Comparison of ENCODE assay signal across 19 cellular contexts in the genomic region with DNA sequence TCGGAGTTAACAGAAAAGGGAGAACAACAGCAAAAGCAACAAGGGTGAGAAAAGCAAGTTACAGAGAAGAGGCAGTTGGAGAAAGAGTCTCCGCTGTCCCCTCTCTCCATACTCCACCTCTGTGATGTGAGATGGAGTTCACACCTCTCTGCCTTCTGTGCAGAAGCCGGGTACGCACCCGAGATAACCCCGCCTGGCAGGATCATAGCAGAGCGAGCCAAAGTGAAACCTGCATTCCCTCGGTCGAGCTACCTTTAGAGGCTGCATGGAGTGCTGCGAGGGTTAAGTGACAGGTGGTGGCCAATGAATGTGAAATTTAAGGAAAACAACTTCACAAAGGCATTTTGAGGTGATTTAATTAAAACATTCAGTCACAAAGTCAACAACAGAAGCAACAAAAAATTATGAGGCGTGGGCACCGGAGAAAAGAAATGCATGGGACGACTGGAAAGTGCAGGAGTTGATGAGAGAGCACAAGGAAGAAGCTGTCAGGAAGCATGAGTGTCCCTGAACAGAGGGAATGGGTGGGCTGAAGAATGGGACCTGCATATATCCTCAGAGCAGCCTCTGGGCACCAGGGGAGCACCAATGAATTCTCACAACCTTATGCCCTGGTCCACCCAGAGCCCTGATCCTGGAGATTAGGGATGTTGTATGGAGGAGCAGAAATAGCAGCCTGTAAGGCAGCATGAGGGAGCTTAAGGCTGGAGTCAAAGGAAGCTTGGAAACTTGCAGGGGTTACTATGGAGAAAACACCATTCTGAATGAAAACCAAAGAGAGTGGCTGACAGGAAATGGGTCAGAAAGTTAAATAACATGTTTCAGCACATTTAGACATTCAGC.
DNase-seq lines count a peak whose midpoint lies in the region; ATAC-seq and TF ChIP-seq lines count a peak whose summit lies in the region.
"Had no signal": no experiment of that assay in that cellular context is flagged by ENCODE, and none has a peak within 500 bp of the region (broad histone marks: within the 10 kb centered on the region; RNA-seq: fewer than 3 reads in every experiment).

No MANE protein-coding gene starts in this region.

- H3K27me3 ChIP-seq in BE2C (peaks cover 15% of the 10 kb centered on the region), Panc1 (ENCODE audit: control insufficient read depth, insufficient read depth, low read length) (no peaks in the 10 kb centered on the region), trophoblast cell (ENCODE audit: insufficient read depth, low read length) (no peaks in the 10 kb centered on the region), psoas muscle (ENCODE audit: insufficient read depth in 3 of 3, low read length in 2 of 3) (peaks cover 0 to 3% (median 0%) of the 10 kb centered on the region in 3 donors), ascending aorta (no peaks in the 10 kb centered on the region)
- H3K27me3 ChIP-seq: SJSA1 had no signal

- H3K4me2 ChIP-seq in trophoblast cell (ENCODE audit: low read length): no peak overlapping the region

- H4K12ac ChIP-seq in trophoblast cell (ENCODE audit: low read depth, low read length): no peak overlapping the region

- no peak overlapping the region for H3K18ac ChIP-seq in trophoblast cell (ENCODE audit: low read length)

- no peak overlapping the region for H3K14ac ChIP-seq in trophoblast cell (ENCODE audit: low read length)

- no peak overlapping the region for H2BK5ac ChIP-seq in trophoblast cell (ENCODE audit: low read depth, low read length, poor library complexity)

- intact Hi-C loops in Panc1 (cut with micrococcal nuclease; ENCODE audit: unreplicated experiment) (no loop called here), left colon (cut with DNase I, micrococcal nuclease) (no loop called here), psoas muscle (cut with DNase I) (no loop called here), ascending aorta (cut with DNase I) (no loop called here)

- no peak for TF ChIP-seq CTCF in BE2C (IDR thresholded peaks at IDR 0.05; ENCODE audit: low read depth, low read length)
- no peak for TF ChIP-seq CTCF in Panc1 (IDR thresholded peaks at IDR 0.05)
- no peak for TF ChIP-seq CTCF in psoas muscle (IDR thresholded peaks at IDR 0.05)
- no peak for TF ChIP-seq CTCF in ascending aorta (IDR thresholded peaks at IDR 0.05)

- H2BK120ac ChIP-seq in trophoblast cell (ENCODE audit: insufficient read depth, low read length, poor library complexity): no peak overlapping the region

- H3K4me1 ChIP-seq in BE2C (no peaks in the 10 kb centered on the region), Panc1 (ENCODE audit: control insufficient read depth, insufficient read depth, low read length) (no peaks in the 10 kb centered on the region), trophoblast cell (ENCODE audit: control insufficient read depth in 1 of 2, insufficient read depth in 2 of 2, low read length in 2 of 2) (no peaks in the 10 kb centered on the region), psoas muscle (no peaks in the 10 kb centered on the region), ascending aorta (no peaks in the 10 kb centered on the region)
- H3K4me1 ChIP-seq: gastroesophageal sphincter, SJSA1 had no signal

- H2AK5ac ChIP-seq in trophoblast cell (ENCODE audit: low read length): no peak overlapping the region

- H3K79me2 ChIP-seq in trophoblast cell (ENCODE audit: control insufficient read depth, insufficient read depth, low read length, poor library complexity): no peaks in the 10 kb centered on the region

- DNase-seq in BE2C (no peak), Panc1 (ENCODE audit: low read depth, low spot score) (no peak), left colon (peak in 1 of 2 donors; percentile 41), trophoblast cell (no peak), psoas muscle (no peak), ascending aorta (ENCODE audit: low spot score in 2 of 2) (no peak)
- DNase-seq: activated CD4-positive, alpha-beta T cell treated with anti-CD3 and anti-CD28 coated beads, Interleukin-2, amount 10 ng/mL, durations not matched to agents 24 days and 14 days; CD4-positive, alpha-beta T cell; dermis blood vessel endothelial cell; Kasumi-1; NCI-H1105 treated with DMSO at 0.1 percent for 48 hours; NCI-H2171; NCI-H748 treated with DMSO at 0.1 percent for 48 hours; PC-3; stimulated activated CD4-positive, alpha-beta T cell treated with anti-CD3 and anti-CD28 coated beads, Interleukin-4, amount 100 ng/mL, for 24 hours had no signal

- ATAC-seq in Panc1: peak; percentile 70
- ATAC-seq in left colon: peak; percentile 95
- ATAC-seq in psoas muscle: no peak
- ATAC-seq in HG02870 (IDR thresholded peaks at IDR 0.05; ENCODE audit: unreplicated experiment): no peak
- no peak for ATAC-seq in GM18511 (IDR thresholded peaks at IDR 0.05; ENCODE audit: unreplicated experiment)
- ATAC-seq: gastroesophageal sphincter, PC-3 had no signal

- POLR2A ChIA-PET in Panc1 (lab: Charles Lee): no interaction called here

- H2BK12ac ChIP-seq in trophoblast cell (ENCODE audit: low read length): no peak overlapping the region

- WGBS in trophoblast cell (ENCODE audit: extremely low coverage, insufficient coverage, insufficient read length): no CpG with 5 or more reads among the region's 13 CpGs
- 36 to 43% (median 38%) methylated on average over 13 of the region's 13 CpGs for WGBS in psoas muscle, 3 donors

- H3K36me3 ChIP-seq in BE2C (no peaks in the 10 kb centered on the region), Panc1 (ENCODE audit: control insufficient read depth, insufficient read depth, low read length) (no peaks in the 10 kb centered on the region), trophoblast cell (ENCODE audit: control insufficient read depth in 1 of 2, insufficient read depth in 2 of 2, low read length in 2 of 2) (no peaks in the 10 kb centered on the region), psoas muscle (ENCODE audit: insufficient read depth in 1 of 2, low read depth in 1 of 2) (peaks cover 0 to 4% of the 10 kb centered on the region in 2 donors), ascending aorta (no peaks in the 10 kb centered on the region)
- H3K36me3 ChIP-seq: gastroesophageal sphincter, SJSA1 had no signal

- H4K91ac ChIP-seq in trophoblast cell (ENCODE audit: low read depth, low read length): no peak overlapping the region

- no peak overlapping the region for H3K23ac ChIP-seq in trophoblast cell (ENCODE audit: low read length)

- H3K27ac ChIP-seq in Panc1 (ENCODE audit: low read length) (no peak overlapping the region), trophoblast cell (ENCODE audit: low read depth, low read length) (no peak overlapping the region), psoas muscle (no peak overlapping the region), ascending aorta (no peak overlapping the region)
- H3K27ac ChIP-seq: gastroesophageal sphincter, SJSA1 had no signal

- H3K4ac ChIP-seq in trophoblast cell (ENCODE audit: low read depth, low read length): no peak overlapping the region

- CTCF ChIA-PET in Panc1 (lab: Charles Lee): no interaction called here

- H3K79me1 ChIP-seq in trophoblast cell (ENCODE audit: low read length): no peaks in the 10 kb centered on the region

- H3K9me3 ChIP-seq in BE2C (no peaks in the 10 kb centered on the region), Panc1 (ENCODE audit: control insufficient read depth, insufficient read depth, low read depth, low read length) (no peaks in the 10 kb centered on the region), trophoblast cell (ENCODE audit: insufficient read depth, low read depth, low read length) (no peaks in the 10 kb centered on the region), psoas muscle (no peaks in the 10 kb centered on the region), ascending aorta (no peaks in the 10 kb centered on the region)
- H3K9me3 ChIP-seq: SJSA1 had no signal

- peak overlapping the region; percentile 54 for H3K9ac ChIP-seq in trophoblast cell (ENCODE audit: low read length)

- H2AFZ ChIP-seq in trophoblast cell (ENCODE audit: insufficient read depth, low read length, poor library complexity): no peak overlapping the region

- H3K4me3 ChIP-seq in BE2C (ENCODE audit: low read depth, low read length) (0 out of 2 replicates have a peak overlapping the region, but pooled peaks have one; percentile 2), Panc1 (ENCODE audit: low read depth in 2 of 2, low read length in 2 of 2) (peak overlapping the region; percentile 24 to 50), trophoblast cell (ENCODE audit: low read depth, low read length) (no peak overlapping the region), psoas muscle (no peak overlapping the region), ascending aorta (no peak overlapping the region)
- H3K4me3 ChIP-seq: gastroesophageal sphincter, SJSA1 had no signal

- H4K8ac ChIP-seq in trophoblast cell (ENCODE audit: low read depth, low read length): no peak overlapping the region

- BruUV-seq in Panc1 (replicated peaks; lab: Mats Ljungman, UMichigan): no TSS peak

- in situ Hi-C loops in Panc1 (cut with HindIII; ENCODE audit: low pct_unique_long_range_greater_than_20kb, low sequenced_read_pairs): no loop called here

Comparison
In these comparisons a context has a peak if more than half of its experiments do, and no peak if none do; other contexts are left out.
1. H3K4me3 ChIP-seq: peak in BE2C (single experiment) and Panc1 (2 of 2); none in trophoblast cell (single experiment), psoas muscle (single experiment) and ascending aorta (0 of 2).
2. ATAC-seq: peak in Panc1 (single experiment) and left colon (single experiment); none in psoas muscle (0 of 4), HG02870 (single experiment) and GM18511 (single experiment).